1 cellular context compared by ENCODE assay signal in the genomic region with DNA sequence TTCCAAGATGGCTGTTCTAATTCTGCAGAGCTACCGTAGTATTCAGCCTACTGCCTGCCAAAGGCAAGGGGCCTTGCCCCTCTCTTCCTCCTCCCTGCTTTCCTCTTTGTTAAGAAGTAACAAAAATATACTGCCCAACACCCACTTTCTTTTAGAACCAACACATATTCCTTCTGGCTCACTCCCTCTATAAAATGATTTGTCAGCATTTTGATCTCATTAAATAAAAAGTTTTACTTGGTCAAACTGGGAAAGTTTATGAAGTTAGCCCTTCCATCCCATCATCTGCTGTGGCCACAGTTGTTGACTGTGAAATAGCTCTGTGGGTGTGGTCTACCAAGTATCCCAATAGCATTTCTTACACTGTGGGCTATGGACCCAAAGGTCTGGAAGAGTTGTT.
A peak's percentile ranks its signal among the peaks of the same experiment; 100 is the strongest.
TF ChIP-seq lines count a peak whose summit lies in the region.

No MANE protein-coding gene starts in this region.

TF ChIP-seq in K562, 482 proteins besides CTCF, POLR2A, EP300 and RAD21 (continued from another document):
- TF ChIP-seq, protein P1, sequence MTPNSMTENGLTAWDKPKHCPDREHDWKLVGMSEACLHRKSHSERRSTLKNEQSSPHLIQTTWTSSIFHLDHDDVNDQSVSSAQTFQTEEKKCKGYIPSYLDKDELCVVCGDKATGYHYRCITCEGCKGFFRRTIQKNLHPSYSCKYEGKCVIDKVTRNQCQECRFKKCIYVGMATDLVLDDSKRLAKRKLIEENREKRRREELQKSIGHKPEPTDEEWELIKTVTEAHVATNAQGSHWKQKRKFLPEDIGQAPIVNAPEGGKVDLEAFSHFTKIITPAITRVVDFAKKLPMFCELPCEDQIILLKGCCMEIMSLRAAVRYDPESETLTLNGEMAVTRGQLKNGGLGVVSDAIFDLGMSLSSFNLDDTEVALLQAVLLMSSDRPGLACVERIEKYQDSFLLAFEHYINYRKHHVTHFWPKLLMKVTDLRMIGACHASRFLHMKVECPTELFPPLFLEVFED (CRISPR knock-in tag; conservative IDR thresholded peaks at IDR 0.05): no peak
- TF ChIP-seq PML (IDR thresholded peaks at IDR 0.05; ENCODE audit: low read length) (no peak), NCOA2 (IDR thresholded peaks at IDR 0.05; ENCODE audit: partially characterized antibody in 2 of 2) (no peak), MEF2D (tag; conservative IDR thresholded peaks at IDR 0.05; ENCODE audit: low read depth) (no peak), SETDB1 (IDR thresholded peaks at IDR 0.05; ENCODE audit: low read length) (no peak), ZBTB17 (CRISPR knock-in tag; IDR thresholded peaks at IDR 0.05) (no peak), CBX3 (IDR thresholded peaks at IDR 0.05; ENCODE audit: borderline replicate concordance in 1 of 2, low read length in 2 of 2) (no peak), BRD9 (IDR thresholded peaks at IDR 0.05; ENCODE audit: low read depth, partially characterized antibody) (no peak), MEF2A (IDR thresholded peaks at IDR 0.05; ENCODE audit: control insufficient read depth, low read depth, low read length) (no peak), TAF7 (tag; IDR thresholded peaks at IDR 0.05) (no peak), MAZ (CRISPR knock-in tag; conservative IDR thresholded peaks at IDR 0.05 in 1 of 2, IDR thresholded peaks at IDR 0.05 in 1 of 2) (no peak), ZNF507 (tag; conservative IDR thresholded peaks at IDR 0.05) (no peak), FIP1L1 (IDR thresholded peaks at IDR 0.05; ENCODE audit: low read depth, low read length, poor library complexity, severe bottlenecking) (no peak), ZNF436 (CRISPR knock-in tag; IDR thresholded peaks at IDR 0.05) (no peak), CCNT2 (IDR thresholded peaks at IDR 0.05; ENCODE audit: borderline replicate concordance, extremely low read depth, insufficient read length, low read depth, low read length) (no peak), RHOXF2B (CRISPR knock-in tag; conservative IDR thresholded peaks at IDR 0.05) (no peak), MAFG (tag; conservative IDR thresholded peaks at IDR 0.05) (peak; percentile 74), TCF3 (CRISPR knock-in tag; IDR thresholded peaks at IDR 0.05) (no peak), NFIX (CRISPR knock-in tag; IDR thresholded peaks at IDR 0.05; ENCODE audit: low read depth) (no peak), C11orf30 (IDR thresholded peaks at IDR 0.05; ENCODE audit: low read depth) (peak; percentile 79), ZNF217 (CRISPR knock-in tag; IDR thresholded peaks at IDR 0.05) (no peak), MAFK (IDR thresholded peaks at IDR 0.05; ENCODE audit: low read length) (peak; percentile 70), MAFF (IDR thresholded peaks at IDR 0.05; ENCODE audit: low read length) (peak; percentile 82)
- TF ChIP-seq, protein P2, sequence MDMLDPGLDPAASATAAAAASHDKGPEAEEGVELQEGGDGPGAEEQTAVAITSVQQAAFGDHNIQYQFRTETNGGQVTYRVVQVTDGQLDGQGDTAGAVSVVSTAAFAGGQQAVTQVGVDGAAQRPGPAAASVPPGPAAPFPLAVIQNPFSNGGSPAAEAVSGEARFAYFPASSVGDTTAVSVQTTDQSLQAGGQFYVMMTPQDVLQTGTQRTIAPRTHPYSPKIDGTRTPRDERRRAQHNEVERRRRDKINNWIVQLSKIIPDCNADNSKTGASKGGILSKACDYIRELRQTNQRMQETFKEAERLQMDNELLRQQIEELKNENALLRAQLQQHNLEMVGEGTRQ (CRISPR knock-in tag; IDR thresholded peaks at IDR 0.05): no peak
- TF ChIP-seq, protein P3, sequence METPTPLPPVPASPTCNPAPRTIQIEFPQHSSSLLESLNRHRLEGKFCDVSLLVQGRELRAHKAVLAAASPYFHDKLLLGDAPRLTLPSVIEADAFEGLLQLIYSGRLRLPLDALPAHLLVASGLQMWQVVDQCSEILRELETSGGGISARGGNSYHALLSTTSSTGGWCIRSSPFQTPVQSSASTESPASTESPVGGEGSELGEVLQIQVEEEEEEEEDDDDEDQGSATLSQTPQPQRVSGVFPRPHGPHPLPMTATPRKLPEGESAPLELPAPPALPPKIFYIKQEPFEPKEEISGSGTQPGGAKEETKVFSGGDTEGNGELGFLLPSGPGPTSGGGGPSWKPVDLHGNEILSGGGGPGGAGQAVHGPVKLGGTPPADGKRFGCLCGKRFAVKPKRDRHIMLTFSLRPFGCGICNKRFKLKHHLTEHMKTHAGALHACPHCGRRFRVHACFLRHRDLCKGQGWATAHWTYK (CRISPR knock-in tag; IDR thresholded peaks at IDR 0.05): no peak
